Comparison of ENCODE assay signal across 8 cellular contexts in genomic region chr6:17707371-17707651, GRCh38. TPM values are rescaled to one million over a fixed set of nuclear protein-coding genes. Genes with fewer than 3 reads are reported as not detected.
DNase-seq lines count a peak whose midpoint lies in the region; ATAC-seq and TF ChIP-seq lines count a peak whose summit lies in the region.

No MANE protein-coding gene starts in this region.

- intact Hi-C loops in body of pancreas (cut with DNase I): no loop called here

- H3K9ac ChIP-seq in HUES64 (ENCODE audit: low read depth, low read length): peak overlapping the region; percentile 76
- H3K9ac ChIP-seq in mucosa of rectum (ENCODE audit: low read depth in 1 of 2, low read length in 2 of 2): peak overlapping the region; percentile 60 to 99

- H3K9me3 ChIP-seq in HUES64 (ENCODE audit: insufficient read depth, low read depth, low read length): no peaks in the 10 kb centered on the region
- no peaks in the 10 kb centered on the region for H3K9me3 ChIP-seq in body of pancreas
- no peaks in the 10 kb centered on the region for H3K9me3 ChIP-seq in mucosa of rectum (ENCODE audit: control insufficient read depth in 2 of 2, low read length in 2 of 2)

- WGBS in HUES64: 49% methylated on average over 4 of the region's 5 CpGs
- 16 to 21% methylated on average over 5 of the region's 5 CpGs for WGBS in body of pancreas, 2 donors

- H3K27ac ChIP-seq in ACC112 (ENCODE audit: low read depth, low read length) (peak overlapping the region; percentile 97), HUES64 (ENCODE audit: low read depth, low read length) (peak overlapping the region; percentile 77), body of pancreas (peak overlapping the region in 3 of 4 donors; percentile 99 to 100 (median 100)), mucosa of rectum (ENCODE audit: low read depth in 2 of 2, low read length in 2 of 2) (peak overlapping the region; percentile 99)

- DNase-seq in body of pancreas (no peak), iPS-NIHi11 (ENCODE audit: low spot score) (no peak), NCI-H128 (lab: John Stamatoyannopoulos, UW; ENCODE audit: unreplicated experiment) (no peak)

- no peak for TF ChIP-seq POLR2A in body of pancreas (IDR thresholded peaks at IDR 0.05)

- ATAC-seq in body of pancreas (no peak), HG03159 (IDR thresholded peaks at IDR 0.05; ENCODE audit: unreplicated experiment) (no peak), GM21723 (IDR thresholded peaks at IDR 0.05; ENCODE audit: unreplicated experiment) (no peak)

- H3K36me3 ChIP-seq in ACC112 (ENCODE audit: insufficient read depth, low read length) (no peaks in the 10 kb centered on the region), HUES64 (ENCODE audit: insufficient read depth, low read length) (no peaks in the 10 kb centered on the region), body of pancreas (replicated peaks in 1 of 2; ENCODE audit: insufficient read depth in 1 of 2, low read depth in 2 of 2) (no peaks in the 10 kb centered on the region), mucosa of rectum (ENCODE audit: control insufficient read depth in 2 of 2, insufficient read depth in 2 of 2, low read length in 2 of 2) (no peaks in the 10 kb centered on the region)

- H2AFZ ChIP-seq in ACC112 (ENCODE audit: low read length, unreplicated experiment): peak overlapping the region; percentile 58

- H3K4me1 ChIP-seq in ACC112 (ENCODE audit: control insufficient read depth, insufficient read depth, low read length, unreplicated experiment) (peaks cover 36% of the 10 kb centered on the region), HUES64 (ENCODE audit: insufficient read depth, low read length) (peaks cover 17% of the 10 kb centered on the region), body of pancreas (peaks cover 32% of the 10 kb centered on the region), mucosa of rectum (ENCODE audit: control insufficient read depth in 2 of 2, insufficient read depth in 2 of 2, low read length in 2 of 2) (peaks cover 4 to 13% of the 10 kb centered on the region in 2 donors)

- H3K27me3 ChIP-seq in ACC112 (ENCODE audit: insufficient read depth, low read length) (no peaks in the 10 kb centered on the region), HUES64 (ENCODE audit: insufficient read depth, low read length) (no peaks in the 10 kb centered on the region), body of pancreas (no peaks in the 10 kb centered on the region), mucosa of rectum (ENCODE audit: control insufficient read depth in 2 of 2, insufficient read depth in 2 of 2, low read length in 2 of 2) (no peaks in the 10 kb centered on the region)

- H3K79me2 ChIP-seq in ACC112 (ENCODE audit: control insufficient read depth, insufficient read depth, low read length, unreplicated experiment): peaks cover 42% of the 10 kb centered on the region

- no peak for TF ChIP-seq CTCF in body of pancreas (IDR thresholded peaks at IDR 0.05)

- peak overlapping the region; percentile 97 for H3K4me3 ChIP-seq in ACC112 (ENCODE audit: low read depth, low read length)
- H3K4me3 ChIP-seq in HUES64 (ENCODE audit: low read length): peak overlapping the region; percentile 77
- peak overlapping the region; percentile 22 to 91 for H3K4me3 ChIP-seq in body of pancreas
- H3K4me3 ChIP-seq in mucosa of rectum (ENCODE audit: low read length in 2 of 2): peak overlapping the region; percentile 83 to 94

RNA-seq across cellular contexts. Expression of gene NUP153, which starts 0.6 kb away (rescaled TPM):
- 61.5 TPM for polyA plus RNA-seq in HUES64 (2013, experiment 1 of 2)
- polyA plus RNA-seq in HUES64 (2013, experiment 2 of 2): 59.0 TPM
- total RNA-seq in body of pancreas: 10 to 100 TPM; 15.8 to 20.8 TPM
